Comparison of ENCODE assay signal across 2 cellular contexts in genomic region chr15:44836094-44836493, GRCh38.
TF ChIP-seq lines count a peak whose summit lies in the region.

No MANE protein-coding gene starts in this region.

TF ChIP-seq in WTC11, 78 proteins besides CTCF, POLR2A, EP300 and RAD21 (continued from another document):
- TF ChIP-seq AFF4 (CRISPR knock-in tag; IDR thresholded peaks at IDR 0.05; ENCODE audit: borderline replicate concordance), result no peak

TF ChIP-seq in GM23338, 12 proteins besides CTCF, POLR2A, EP300 and RAD21 (continued from another document):
- TF ChIP-seq ZNF462 (CRISPR knock-in tag; IDR thresholded peaks at IDR 0.05), result no peak
- TF ChIP-seq EZH2 (IDR thresholded peaks at IDR 0.05; ENCODE audit: low read depth, unreplicated experiment), result no peak
- no peak for TF ChIP-seq POLR2AphosphoS5 (IDR thresholded peaks at IDR 0.05; ENCODE audit: low read depth)
